ENCODE assay signal across 13 cellular contexts in genomic region chr9:35510366-35510744, GRCh38. TPM values are rescaled to one million over a fixed set of nuclear protein-coding genes. Genes with fewer than 3 reads are reported as not detected.
DNase-seq lines count a peak whose midpoint lies in the region; ATAC-seq, FAIRE-seq and TF ChIP-seq lines count a peak whose summit lies in the region.
"Had no signal": no experiment of that assay in that cellular context is flagged by ENCODE, and none has a peak within 500 bp of the region (broad histone marks: within the 10 kb centered on the region; RNA-seq: fewer than 3 reads in every experiment).

No MANE protein-coding gene starts in this region.

- H3K4me2 ChIP-seq in HepG2 (ENCODE audit: low read depth, low read length) = peak overlapping the region; percentile 64
- H3K4me2 ChIP-seq: KMS-11 had no signal

- no peak for TF ChIP-seq POLR2A in body of pancreas (IDR thresholded peaks at IDR 0.05)
- TF ChIP-seq POLR2A in HepG2 (IDR thresholded peaks at IDR 0.05; ENCODE audit: insufficient read depth in 1 of 2, low read depth in 2 of 2, low read length in 2 of 2) = no peak

- H3K27me3 ChIP-seq in body of pancreas (no peaks in the 10 kb centered on the region), HepG2 (ENCODE audit: control insufficient read depth in 1 of 2, insufficient read depth in 2 of 2, low read length in 2 of 2) (no peaks in the 10 kb centered on the region), skeletal muscle tissue (ENCODE audit: control insufficient read depth in 3 of 3, insufficient read depth in 3 of 3, low read length in 3 of 3) (no peaks in the 10 kb centered on the region)

- TF ChIP-seq CTCF in body of pancreas (IDR thresholded peaks at IDR 0.05) (no peak), HepG2 (CRISPR knock-in tag; IDR thresholded peaks at IDR 0.05) (no peak)

- H3K79me2 ChIP-seq in HepG2 (ENCODE audit: insufficient read depth, low read length) = peaks cover 3% of the 10 kb centered on the region

- no peak for ATAC-seq in body of pancreas
- no peak for ATAC-seq in HepG2
- no peak for ATAC-seq in GM21390 (IDR thresholded peaks at IDR 0.05; ENCODE audit: unreplicated experiment)
- no peak for ATAC-seq in GM21528 (IDR thresholded peaks at IDR 0.05; ENCODE audit: low FRiP score, unreplicated experiment)

- no peak for FAIRE-seq in HepG2 (lab: Jason Lieb, UNC)
- FAIRE-seq: TTC549 had no signal

- TF ChIP-seq RAD21 in HepG2 (CRISPR knock-in tag; IDR thresholded peaks at IDR 0.05) = no peak

- no peak overlapping the region for H3K4me3 ChIP-seq in body of pancreas
- H3K4me3 ChIP-seq in HepG2 (replicated peaks in 1 of 3; ENCODE audit: insufficient read depth in 1 of 3, low read depth in 2 of 3, low read length in 3 of 3) = no peak overlapping the region
- H3K4me3 ChIP-seq in skeletal muscle tissue (ENCODE audit: low read length in 3 of 3) = peak overlapping the region in 2 of 3 donors; percentile 5 to 52

- POLR2A ChIA-PET in HepG2 (lab: Yijun Ruan, JAX) = interaction anchor here (0.6 to 1.0 kb wide), 2 partner anchors 9 to 17 kb away, joined by 3 to 4 read pairs; no protein-coding TSS in a partner anchor

- no peak overlapping the region for H2AFZ ChIP-seq in HepG2 (ENCODE audit: low read length)

- H3K36me3 ChIP-seq in body of pancreas (replicated peaks in 1 of 2; ENCODE audit: insufficient read depth in 1 of 2, low read depth in 2 of 2) (no peaks in the 10 kb centered on the region), HepG2 (replicated peaks in 1 of 2; ENCODE audit: control insufficient read depth in 1 of 2, insufficient read depth in 2 of 2, low read length in 2 of 2) (no peaks in the 10 kb centered on the region), skeletal muscle tissue (ENCODE audit: control insufficient read depth in 3 of 3, insufficient read depth in 3 of 3, low read length in 3 of 3) (no peaks in the 10 kb centered on the region)

- WGBS in body of pancreas, 2 donors = 58 to 59% methylated on average over 3 of the region's 3 CpGs
- 54% methylated on average over 3 of the region's 3 CpGs for WGBS in HepG2 (ENCODE audit: low lambda C conversion rate)

- H3K9ac ChIP-seq in HepG2 (ENCODE audit: insufficient read depth, low read depth, low read length) (no peak overlapping the region), skeletal muscle tissue (ENCODE audit: low read depth in 1 of 3, low read length in 3 of 3) (peak overlapping the region in 1 of 3 donors; percentile 63)
- H3K9ac ChIP-seq: KMS-11 had no signal

- BruUV-seq in HepG2 (replicated peaks; lab: Mats Ljungman, UMichigan) = no TSS peak

- H3K9me3 ChIP-seq in body of pancreas (no peaks in the 10 kb centered on the region), HepG2 (ENCODE audit: low read length) (no peaks in the 10 kb centered on the region), skeletal muscle tissue (ENCODE audit: control insufficient read depth in 3 of 3, low read length in 3 of 3) (no peaks in the 10 kb centered on the region)

- CTCF ChIA-PET in HepG2 (lab: Yijun Ruan, JAX; ENCODE audit: low intra/inter-chr PET ratio, low total read pairs) = interaction anchor here (0.7 to 1.2 kb wide), 2 partner anchors 21 to 43 kb away, joined by 3 read pairs; partner anchors contain the start of gene RUSC2

- H3K27ac ChIP-seq in body of pancreas (peak overlapping the region; percentile 6 to 79 (median 66)), HepG2 (ENCODE audit: extremely low read length, insufficient read depth, low read length) (peak overlapping the region; percentile 46), skeletal muscle tissue (ENCODE audit: low read depth, low read length) (peak overlapping the region; percentile 92)
- H3K27ac ChIP-seq: KMS-11 had no signal

- intact Hi-C loops in body of pancreas (cut with DNase I) = no loop called here
- intact Hi-C loops in HepG2 (cut with micrococcal nuclease; ENCODE audit: unreplicated experiment) = no loop called here

- H3K4me1 ChIP-seq in body of pancreas (peaks cover 23% of the 10 kb centered on the region), HepG2 (ENCODE audit: insufficient read depth, low read length) (peaks cover 18% of the 10 kb centered on the region), skeletal muscle tissue (ENCODE audit: control insufficient read depth in 3 of 3, insufficient read depth in 3 of 3, low read length in 3 of 3) (peaks cover 34 to 52% (median 42%) of the 10 kb centered on the region in 3 donors)

- in situ Hi-C loops in HepG2 (cut with HindIII; ENCODE audit: extremely low pct_ligation_motif_present, low pct_unique_long_range_greater_than_20kb) = no loop called here

- DNase-seq in ELR (ENCODE audit: low read depth) = peak; percentile 51
- DNase-seq in body of pancreas = no peak
- DNase-seq in HepG2 (ENCODE audit: low spot score) = no peak
- no peak for DNase-seq in activated T-cell treated with anti-CD3 and anti-CD28 coated beads, Interleukin-2, amount 50 U/mL, for 1 hour
- no peak for DNase-seq in foreskin melanocyte
- DNase-seq: activated CD8-positive, alpha-beta memory T cell treated with anti-CD3 and anti-CD28 coated beads, Interleukin-2, amount 50 U/mL, for 48 hours; amygdala; DND-41 had no signal

- no peaks in the 10 kb centered on the region for H4K20me1 ChIP-seq in HepG2 (ENCODE audit: insufficient read depth, low read length)

- TF ChIP-seq EP300 in HepG2 (IDR thresholded peaks at IDR 0.05; ENCODE audit: low read depth in 2 of 2, low read length in 2 of 2) (no peak), HepG2 (CRISPR knock-in tag; IDR thresholded peaks at IDR 0.05; ENCODE audit: borderline replicate concordance) (no peak)

TF ChIP-seq in HepG2, 621 proteins besides CTCF, POLR2A, EP300 and RAD21 (continues in another document):
- TF ChIP-seq LCORL (IDR thresholded peaks at IDR 0.05) (no peak), LCORL (CRISPR knock-in tag; IDR thresholded peaks at IDR 0.05) (no peak), MIER3 (CRISPR knock-in tag; IDR thresholded peaks at IDR 0.05; ENCODE audit: borderline replicate concordance) (no peak), TGIF2 (CRISPR knock-in tag; IDR thresholded peaks at IDR 0.05) (no peak), ZNF510 (CRISPR knock-in tag; IDR thresholded peaks at IDR 0.05; ENCODE audit: low read depth) (no peak)
- TF ChIP-seq, protein P1, sequence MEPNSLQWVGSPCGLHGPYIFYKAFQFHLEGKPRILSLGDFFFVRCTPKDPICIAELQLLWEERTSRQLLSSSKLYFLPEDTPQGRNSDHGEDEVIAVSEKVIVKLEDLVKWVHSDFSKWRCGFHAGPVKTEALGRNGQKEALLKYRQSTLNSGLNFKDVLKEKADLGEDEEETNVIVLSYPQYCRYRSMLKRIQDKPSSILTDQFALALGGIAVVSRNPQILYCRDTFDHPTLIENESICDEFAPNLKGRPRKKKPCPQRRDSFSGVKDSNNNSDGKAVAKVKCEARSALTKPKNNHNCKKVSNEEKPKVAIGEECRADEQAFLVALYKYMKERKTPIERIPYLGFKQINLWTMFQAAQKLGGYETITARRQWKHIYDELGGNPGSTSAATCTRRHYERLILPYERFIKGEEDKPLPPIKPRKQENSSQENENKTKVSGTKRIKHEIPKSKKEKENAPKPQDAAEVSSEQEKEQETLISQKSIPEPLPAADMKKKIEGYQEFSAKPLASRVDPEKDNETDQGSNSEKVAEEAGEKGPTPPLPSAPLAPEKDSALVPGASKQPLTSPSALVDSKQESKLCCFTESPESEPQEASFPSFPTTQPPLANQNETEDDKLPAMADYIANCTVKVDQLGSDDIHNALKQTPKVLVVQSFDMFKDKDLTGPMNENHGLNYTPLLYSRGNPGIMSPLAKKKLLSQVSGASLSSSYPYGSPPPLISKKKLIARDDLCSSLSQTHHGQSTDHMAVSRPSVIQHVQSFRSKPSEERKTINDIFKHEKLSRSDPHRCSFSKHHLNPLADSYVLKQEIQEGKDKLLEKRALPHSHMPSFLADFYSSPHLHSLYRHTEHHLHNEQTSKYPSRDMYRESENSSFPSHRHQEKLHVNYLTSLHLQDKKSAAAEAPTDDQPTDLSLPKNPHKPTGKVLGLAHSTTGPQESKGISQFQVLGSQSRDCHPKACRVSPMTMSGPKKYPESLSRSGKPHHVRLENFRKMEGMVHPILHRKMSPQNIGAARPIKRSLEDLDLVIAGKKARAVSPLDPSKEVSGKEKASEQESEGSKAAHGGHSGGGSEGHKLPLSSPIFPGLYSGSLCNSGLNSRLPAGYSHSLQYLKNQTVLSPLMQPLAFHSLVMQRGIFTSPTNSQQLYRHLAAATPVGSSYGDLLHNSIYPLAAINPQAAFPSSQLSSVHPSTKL (CRISPR knock-in tag; IDR thresholded peaks at IDR 0.05) = no peak

RNA-seq across cellular contexts. Expression of gene RUSC2, which starts 20.4 kb away (rescaled TPM):
- total RNA-seq in body of pancreas = 10 to 100 TPM; 16.9 to 27.4 TPM
- 2.3 and 3.3 TPM in 2 replicates for total RNA-seq in HepG2 (2016; rRNA removed; fragmentation: Illumina TruSeq; extraction: Trizol)
- total RNA-seq in HepG2 (2016; cell fraction: cytosol; rRNA removed; fragmentation: Illumina TruSeq; extraction: Trizol; ENCODE audit: low read depth) = 1.1 and 1.7 TPM in 2 replicates
- total RNA-seq in HepG2 (2016; cell fraction: insoluble cytoplasmic fraction; rRNA removed; fragmentation: Illumina TruSeq; extraction: Trizol) = 1.9 and 3.8 TPM in 2 replicates
- total RNA-seq in HepG2 (2016; cell fraction: membrane; rRNA removed; fragmentation: Illumina TruSeq; extraction: Trizol) = 3.6 and 4.7 TPM in 2 replicates
- total RNA-seq in HepG2 (2016; cell fraction: nucleus; rRNA removed; fragmentation: Illumina TruSeq; extraction: Trizol) = 3.3 and 4.1 TPM in 2 replicates
- polyA plus RNA-seq in HepG2 (2011; rRNA removed) = 2.8 and 3.7 TPM in 2 replicates
- polyA plus RNA-seq in HepG2 (2011; cell fraction: cytosol; rRNA removed) = 1.7 and 2.1 TPM in 2 replicates
- polyA plus RNA-seq in HepG2 (2011; cell fraction: nucleus; rRNA removed) = 11.7 and 15.3 TPM in 2 replicates
- 1.9 and 2.4 TPM in 2 replicates for polyA plus RNA-seq in HepG2 (2012)
- polyA plus RNA-seq in HepG2 (2016; cell fraction: cytosol; fragmentation: Illumina TruSeq; extraction: Trizol; ENCODE audit: low read depth) = 0.12 and 0.19 TPM in 2 replicates
- 1.8 and 2.2 TPM in 2 replicates for polyA plus RNA-seq in HepG2 (2016; cell fraction: insoluble cytoplasmic fraction; fragmentation: Illumina TruSeq; extraction: Trizol; ENCODE audit: low read depth)
- 0.34 and 0.43 TPM in 2 replicates for polyA plus RNA-seq in HepG2 (2016; cell fraction: membrane; fragmentation: Illumina TruSeq; extraction: Trizol; ENCODE audit: low read depth)
- polyA plus RNA-seq in HepG2 (2016; cell fraction: nucleus; fragmentation: Illumina TruSeq; extraction: Trizol; ENCODE audit: insufficient read depth, low read depth) = 7.4 and 7.8 TPM in 2 replicates
- 25.2 and 27.1 TPM in 2 replicates for polyA minus RNA-seq in HepG2 (2011; rRNA and poly(A)+ RNA removed; ENCODE audit: low replicate concordance)
- polyA minus RNA-seq in HepG2 (2011; cell fraction: cytosol; rRNA and poly(A)+ RNA removed) = 4.6 and 4.7 TPM in 2 replicates
- polyA minus RNA-seq in HepG2 (2011; cell fraction: nucleus; rRNA and poly(A)+ RNA removed) = 5.7 and 6.6 TPM in 2 replicates
- 29.2 TPM for total RNA-seq in skeletal muscle tissue

Comparison
In these comparisons a context has a peak if more than half of its experiments do, and no peak if none do; other contexts are left out.
1. H3K4me3 ChIP-seq: peak in skeletal muscle tissue (2 of 3); none in body of pancreas (0 of 2) and HepG2 (0 of 3).
2. Peak in every context shown above with its lines, with median percentiles within 50 percentile points of each other: H3K27ac ChIP-seq.